In genomic region chr2:191443446-191443845, GRCh38 we compare ENCODE assay signal across 26 cellular contexts.
"Had no signal": no experiment of that assay in that cellular context is flagged by ENCODE, and none has a peak within 500 bp of the region (broad histone marks: within the 10 kb centered on the region; RNA-seq: fewer than 3 reads in every experiment).

No MANE protein-coding gene starts in this region.

- H3K27ac ChIP-seq: brain microvascular endothelial cell, coronary artery, gastroesophageal sphincter, WERI-Rb-1 had no signal

- H3K27me3 ChIP-seq: brain microvascular endothelial cell, dorsolateral prefrontal cortex, gastroesophageal sphincter, heart right ventricle had no signal

- H3K4me3 ChIP-seq: coronary artery, dorsolateral prefrontal cortex, gastroesophageal sphincter, heart right ventricle had no signal

- FAIRE-seq: astrocyte, bronchial epithelial cell had no signal

- H3K36me3 ChIP-seq: brain microvascular endothelial cell, gastroesophageal sphincter, heart right ventricle, WERI-Rb-1 had no signal

- DNase-seq: activated B cell treated with CpG ODN at 0.5 μM for 24 hours; activated CD4-positive, alpha-beta T cell treated with anti-CD3 and anti-CD28 coated beads for 48 hours; activated CD4-positive, alpha-beta T cell treated with anti-CD3 and anti-CD28 coated beads, Interleukin-2, amount 50 U/mL, for 1 hour; activated CD4-positive, alpha-beta T cell treated with anti-CD3 and anti-CD28 coated beads, Interleukin-2, amount 50 U/mL, for 48 hours; activated CD8-positive, alpha-beta memory T cell treated with anti-CD3 and anti-CD28 coated beads for 24 hours; activated CD8-positive, alpha-beta T cell treated with anti-CD3 and anti-CD28 coated beads for 36 hours; activated effector memory CD4-positive, alpha-beta T cell treated with Interleukin-2 at 50 U/mL for 16 hours; activated gamma-delta T cell treated with Interleukin-2 at 50 U/mL for 16 hours; activated naive CD4-positive, alpha-beta T cell treated with anti-CD3 and anti-CD28 coated beads, Interleukin-2, amount 50 U/mL, for 16 hours; activated naive CD4-positive, alpha-beta T cell treated with Interleukin-2 at 50 U/mL for 16 hours; activated T-cell treated with anti-CD3 and anti-CD28 coated beads, Interleukin-2, amount 50 U/mL, for 4 hours; amniotic stem cell; anterior cingulate cortex; brain microvascular endothelial cell; dorsolateral prefrontal cortex; effector memory CD4-positive, alpha-beta T cell; endodermal cell; foreskin melanocyte; heart right ventricle; T-helper 17 cell; T1000; WERI-Rb-1 had no signal

- H3K9me3 ChIP-seq: gastroesophageal sphincter, heart right ventricle had no signal
